In the genomic region with DNA sequence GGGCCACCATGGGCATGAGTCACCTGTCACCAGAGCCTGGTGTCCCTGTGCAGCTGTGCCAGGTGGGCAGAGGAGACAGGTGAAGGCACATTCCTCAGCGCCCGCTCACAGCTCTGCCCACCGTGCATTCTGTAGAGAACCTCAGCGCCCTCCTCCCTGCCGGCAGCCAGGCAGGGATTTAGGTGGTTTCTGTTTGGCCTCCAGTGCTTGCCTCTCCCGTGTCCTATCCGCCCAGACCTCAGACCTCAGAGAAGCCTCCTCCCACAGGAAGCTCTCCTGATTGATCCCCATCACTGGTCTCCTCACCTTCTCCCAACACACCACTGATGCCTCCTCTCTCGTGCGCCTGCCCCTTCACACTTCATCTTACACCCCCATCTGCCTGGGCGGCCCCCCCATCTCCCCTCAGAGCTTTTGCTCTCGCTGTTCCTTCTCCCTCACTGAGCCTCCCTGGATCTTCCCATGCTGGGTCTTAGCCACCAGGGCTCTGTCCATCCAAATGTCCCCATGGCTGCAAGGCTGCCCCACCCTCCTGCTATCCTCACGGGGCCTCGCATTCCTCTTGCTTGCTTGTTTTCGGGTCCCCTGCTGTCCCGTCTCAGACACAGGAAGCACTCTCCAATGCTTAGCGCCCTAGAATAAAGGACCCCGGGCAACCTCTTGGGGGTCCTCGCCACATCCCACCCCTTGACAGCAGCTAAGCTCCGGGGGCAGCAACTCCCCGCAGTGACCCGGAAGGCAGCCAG, we compare ENCODE assay signal across 1 cellular context.
TF ChIP-seq lines count a peak whose summit lies in the region.

No MANE protein-coding gene starts in this region.

TF ChIP-seq in IMR-90, 13 proteins besides CTCF, POLR2A, EP300 and RAD21:
- no peak for TF ChIP-seq NFE2L2 (IDR thresholded peaks at IDR 0.05; ENCODE audit: low read depth, low read length)
- no peak for TF ChIP-seq SMC3 (IDR thresholded peaks at IDR 0.05; ENCODE audit: low read depth, low read length)
- TF ChIP-seq CHD1 (IDR thresholded peaks at IDR 0.05; ENCODE audit: low read depth, low read length): no peak
- no peak for TF ChIP-seq MAFK (IDR thresholded peaks at IDR 0.05; ENCODE audit: low read depth, low read length)
- TF ChIP-seq, protein P1, sequence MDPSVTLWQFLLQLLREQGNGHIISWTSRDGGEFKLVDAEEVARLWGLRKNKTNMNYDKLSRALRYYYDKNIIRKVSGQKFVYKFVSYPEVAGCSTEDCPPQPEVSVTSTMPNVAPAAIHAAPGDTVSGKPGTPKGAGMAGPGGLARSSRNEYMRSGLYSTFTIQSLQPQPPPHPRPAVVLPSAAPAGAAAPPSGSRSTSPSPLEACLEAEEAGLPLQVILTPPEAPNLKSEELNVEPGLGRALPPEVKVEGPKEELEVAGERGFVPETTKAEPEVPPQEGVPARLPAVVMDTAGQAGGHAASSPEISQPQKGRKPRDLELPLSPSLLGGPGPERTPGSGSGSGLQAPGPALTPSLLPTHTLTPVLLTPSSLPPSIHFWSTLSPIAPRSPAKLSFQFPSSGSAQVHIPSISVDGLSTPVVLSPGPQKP (IDR thresholded peaks at IDR 0.05; ENCODE audit: borderline replicate concordance, low read depth, low read length): no peak
- no peak for TF ChIP-seq BHLHE40 (IDR thresholded peaks at IDR 0.05; ENCODE audit: low read depth, low read length)
- TF ChIP-seq MAZ (IDR thresholded peaks at IDR 0.05; ENCODE audit: borderline replicate concordance, low read depth, low read length): no peak
- TF ChIP-seq, protein P2, sequence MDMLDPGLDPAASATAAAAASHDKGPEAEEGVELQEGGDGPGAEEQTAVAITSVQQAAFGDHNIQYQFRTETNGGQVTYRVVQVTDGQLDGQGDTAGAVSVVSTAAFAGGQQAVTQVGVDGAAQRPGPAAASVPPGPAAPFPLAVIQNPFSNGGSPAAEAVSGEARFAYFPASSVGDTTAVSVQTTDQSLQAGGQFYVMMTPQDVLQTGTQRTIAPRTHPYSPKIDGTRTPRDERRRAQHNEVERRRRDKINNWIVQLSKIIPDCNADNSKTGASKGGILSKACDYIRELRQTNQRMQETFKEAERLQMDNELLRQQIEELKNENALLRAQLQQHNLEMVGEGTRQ (IDR thresholded peaks at IDR 0.05; ENCODE audit: low read depth, low read length): no peak
- no peak for TF ChIP-seq FOS (IDR thresholded peaks at IDR 0.05; ENCODE audit: low read depth, low read length)
- no peak for TF ChIP-seq RFX5 (IDR thresholded peaks at IDR 0.05; ENCODE audit: low read depth, low read length)
- no peak for TF ChIP-seq MXI1 (IDR thresholded peaks at IDR 0.05; ENCODE audit: borderline replicate concordance, low read depth, low read length)
- no peak for TF ChIP-seq RCOR1 (IDR thresholded peaks at IDR 0.05; ENCODE audit: insufficient replicate concordance, low read length)
